Comparison of ENCODE assay signal across 1 cellular context in the genomic region with DNA sequence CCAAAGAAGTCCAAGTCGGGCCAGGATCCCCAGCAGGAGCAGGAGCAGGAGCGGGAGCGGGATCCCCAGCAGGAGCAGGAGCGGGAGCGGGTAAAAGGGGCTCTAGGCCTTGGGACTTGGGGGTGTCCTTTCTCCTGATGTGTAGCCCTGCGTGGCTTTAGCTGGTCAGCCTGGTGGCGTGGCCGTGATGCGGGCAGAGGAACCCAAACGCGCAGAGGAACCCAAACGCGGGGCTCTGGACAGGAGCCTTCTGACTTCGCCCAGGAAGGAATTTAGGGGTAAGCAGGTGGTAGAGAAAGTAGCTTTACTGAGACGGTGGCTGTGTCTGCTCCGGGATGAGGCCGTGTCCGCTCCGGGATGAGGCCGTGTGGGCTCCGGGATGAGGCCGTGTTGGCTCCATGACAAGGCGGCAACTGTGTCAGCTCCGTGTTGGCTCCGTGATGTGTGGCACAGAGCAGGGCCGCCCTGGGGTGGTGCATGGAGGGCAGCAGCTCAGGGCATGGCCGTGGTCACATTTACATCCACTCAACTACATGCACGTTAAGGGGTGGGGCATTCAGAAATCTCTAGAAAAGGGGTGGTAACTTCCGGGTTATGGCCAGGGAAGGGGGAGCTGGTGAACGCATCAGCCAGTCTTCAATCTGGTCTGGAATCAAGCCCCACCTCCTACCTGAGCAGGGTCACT.
A peak's percentile ranks its signal among the peaks of the same experiment; 100 is the strongest.
TF ChIP-seq lines count a peak whose summit lies in the region.

No MANE protein-coding gene starts in this region.

TF ChIP-seq in HepG2, 621 proteins besides CTCF, POLR2A, EP300 and RAD21 (continued from another document and continues in another):
- TF ChIP-seq, protein P1, sequence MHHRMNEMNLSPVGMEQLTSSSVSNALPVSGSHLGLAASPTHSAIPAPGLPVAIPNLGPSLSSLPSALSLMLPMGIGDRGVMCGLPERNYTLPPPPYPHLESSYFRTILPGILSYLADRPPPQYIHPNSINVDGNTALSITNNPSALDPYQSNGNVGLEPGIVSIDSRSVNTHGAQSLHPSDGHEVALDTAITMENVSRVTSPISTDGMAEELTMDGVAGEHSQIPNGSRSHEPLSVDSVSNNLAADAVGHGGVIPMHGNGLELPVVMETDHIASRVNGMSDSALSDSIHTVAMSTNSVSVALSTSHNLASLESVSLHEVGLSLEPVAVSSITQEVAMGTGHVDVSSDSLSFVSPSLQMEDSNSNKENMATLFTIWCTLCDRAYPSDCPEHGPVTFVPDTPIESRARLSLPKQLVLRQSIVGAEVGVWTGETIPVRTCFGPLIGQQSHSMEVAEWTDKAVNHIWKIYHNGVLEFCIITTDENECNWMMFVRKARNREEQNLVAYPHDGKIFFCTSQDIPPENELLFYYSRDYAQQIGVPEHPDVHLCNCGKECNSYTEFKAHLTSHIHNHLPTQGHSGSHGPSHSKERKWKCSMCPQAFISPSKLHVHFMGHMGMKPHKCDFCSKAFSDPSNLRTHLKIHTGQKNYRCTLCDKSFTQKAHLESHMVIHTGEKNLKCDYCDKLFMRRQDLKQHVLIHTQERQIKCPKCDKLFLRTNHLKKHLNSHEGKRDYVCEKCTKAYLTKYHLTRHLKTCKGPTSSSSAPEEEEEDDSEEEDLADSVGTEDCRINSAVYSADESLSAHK (CRISPR knock-in tag; IDR thresholded peaks at IDR 0.05; ENCODE audit: borderline replicate concordance): no peak
- TF ChIP-seq, protein P2, sequence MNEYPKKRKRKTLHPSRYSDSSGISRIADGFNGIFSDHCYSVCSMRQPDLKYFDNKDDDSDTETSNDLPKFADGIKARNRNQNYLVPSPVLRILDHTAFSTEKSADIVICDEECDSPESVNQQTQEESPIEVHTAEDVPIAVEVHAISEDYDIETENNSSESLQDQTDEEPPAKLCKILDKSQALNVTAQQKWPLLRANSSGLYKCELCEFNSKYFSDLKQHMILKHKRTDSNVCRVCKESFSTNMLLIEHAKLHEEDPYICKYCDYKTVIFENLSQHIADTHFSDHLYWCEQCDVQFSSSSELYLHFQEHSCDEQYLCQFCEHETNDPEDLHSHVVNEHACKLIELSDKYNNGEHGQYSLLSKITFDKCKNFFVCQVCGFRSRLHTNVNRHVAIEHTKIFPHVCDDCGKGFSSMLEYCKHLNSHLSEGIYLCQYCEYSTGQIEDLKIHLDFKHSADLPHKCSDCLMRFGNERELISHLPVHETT (CRISPR knock-in tag; conservative IDR thresholded peaks at IDR 0.05): no peak
- TF ChIP-seq ELK4 (CRISPR knock-in tag; IDR thresholded peaks at IDR 0.05; ENCODE audit: borderline replicate concordance): no peak
- TF ChIP-seq ZNF160 (CRISPR knock-in tag; IDR thresholded peaks at IDR 0.05): no peak
- TF ChIP-seq ZNF33A (CRISPR knock-in tag; IDR thresholded peaks at IDR 0.05; ENCODE audit: borderline replicate concordance): no peak
- 0 out of 2 replicates have a peak, but pooled peaks have one; percentile 6 for TF ChIP-seq ZFP41 (CRISPR knock-in tag; IDR thresholded peaks at IDR 0.05; ENCODE audit: borderline replicate concordance)
- TF ChIP-seq TAF1 (CRISPR knock-in tag; IDR thresholded peaks at IDR 0.05): peak; percentile 32; the same call in 1 of the 2 replicates
- 0 out of 2 replicates have a peak, but pooled peaks have one; percentile 3 for TF ChIP-seq ZNF543 (CRISPR knock-in tag; IDR thresholded peaks at IDR 0.05)
- TF ChIP-seq ZNF253 (CRISPR knock-in tag; IDR thresholded peaks at IDR 0.05; ENCODE audit: borderline replicate concordance): 0 out of 2 replicates have a peak, but pooled peaks have one; percentile 74
- no peak for TF ChIP-seq ZNF556 (CRISPR knock-in tag; IDR thresholded peaks at IDR 0.05; ENCODE audit: borderline replicate concordance)
- no peak for TF ChIP-seq MNT (IDR thresholded peaks at IDR 0.05)
- TF ChIP-seq ZFYVE20 (CRISPR knock-in tag; IDR thresholded peaks at IDR 0.05; ENCODE audit: borderline replicate concordance, low read depth): no peak
- TF ChIP-seq, protein P3, sequence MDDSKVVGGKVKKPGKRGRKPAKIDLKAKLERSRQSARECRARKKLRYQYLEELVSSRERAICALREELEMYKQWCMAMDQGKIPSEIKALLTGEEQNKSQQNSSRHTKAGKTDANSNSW (CRISPR knock-in tag; IDR thresholded peaks at IDR 0.05; ENCODE audit: borderline replicate concordance): no peak
- TF ChIP-seq POLR2AphosphoS5 (IDR thresholded peaks at IDR 0.05; ENCODE audit: low read depth, low read length): peak; percentile 31
- no peak for TF ChIP-seq ZFP62 (CRISPR knock-in tag; IDR thresholded peaks at IDR 0.05)
- TF ChIP-seq ATF7-NPFF (CRISPR knock-in tag; IDR thresholded peaks at IDR 0.05; ENCODE audit: low read depth): 0 out of 2 replicates have a peak, but pooled peaks have one; percentile 20
- TF ChIP-seq, protein P4, sequence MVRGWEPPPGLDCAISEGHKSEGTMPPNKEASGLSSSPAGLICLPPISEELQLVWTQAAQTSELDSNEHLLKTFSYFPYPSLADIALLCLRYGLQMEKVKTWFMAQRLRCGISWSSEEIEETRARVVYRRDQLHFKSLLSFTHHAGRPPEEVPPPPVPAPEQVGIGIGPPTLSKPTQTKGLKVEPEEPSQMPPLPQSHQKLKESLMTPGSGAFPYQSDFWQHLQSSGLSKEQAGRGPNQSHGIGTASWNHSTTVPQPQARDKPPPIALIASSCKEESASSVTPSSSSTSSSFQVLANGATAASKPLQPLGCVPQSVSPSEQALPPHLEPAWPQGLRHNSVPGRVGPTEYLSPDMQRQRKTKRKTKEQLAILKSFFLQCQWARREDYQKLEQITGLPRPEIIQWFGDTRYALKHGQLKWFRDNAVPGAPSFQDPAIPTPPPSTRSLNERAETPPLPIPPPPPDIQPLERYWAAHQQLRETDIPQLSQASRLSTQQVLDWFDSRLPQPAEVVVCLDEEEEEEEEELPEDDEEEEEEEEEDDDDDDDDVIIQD (CRISPR knock-in tag; IDR thresholded peaks at IDR 0.05; ENCODE audit: low read depth): no peak
- no peak for TF ChIP-seq SOX5 (CRISPR knock-in tag; IDR thresholded peaks at IDR 0.05; ENCODE audit: borderline replicate concordance)
- no peak for TF ChIP-seq AHDC1 (CRISPR knock-in tag; IDR thresholded peaks at IDR 0.05; ENCODE audit: borderline replicate concordance)
- TF ChIP-seq ZNF607 (CRISPR knock-in tag; IDR thresholded peaks at IDR 0.05; ENCODE audit: borderline replicate concordance): no peak
- TF ChIP-seq ZNF512 (CRISPR knock-in tag; IDR thresholded peaks at IDR 0.05): no peak
- TF ChIP-seq ZBTB44 (CRISPR knock-in tag; IDR thresholded peaks at IDR 0.05): 0 out of 2 replicates have a peak, but pooled peaks have one; percentile 15
- TF ChIP-seq AGO2 (optimal IDR thresholded peaks at IDR 0.05; ENCODE audit: low read depth, low read length): peak; percentile 99
- no peak for TF ChIP-seq BRD4 (CRISPR knock-in tag; IDR thresholded peaks at IDR 0.05)
- TF ChIP-seq ZBTB1 (CRISPR knock-in tag; IDR thresholded peaks at IDR 0.05; ENCODE audit: borderline replicate concordance): no peak
- TF ChIP-seq ZBED4 (CRISPR knock-in tag; IDR thresholded peaks at IDR 0.05; ENCODE audit: borderline replicate concordance): no peak
- no peak for TF ChIP-seq TEAD2 (CRISPR knock-in tag; IDR thresholded peaks at IDR 0.05)
- TF ChIP-seq HDAC1 (CRISPR knock-in tag; IDR thresholded peaks at IDR 0.05): no peak
- no peak for TF ChIP-seq NFYC (CRISPR knock-in tag; IDR thresholded peaks at IDR 0.05)
